Comparison of ENCODE assay signal across 8 cellular contexts in the genomic region with DNA sequence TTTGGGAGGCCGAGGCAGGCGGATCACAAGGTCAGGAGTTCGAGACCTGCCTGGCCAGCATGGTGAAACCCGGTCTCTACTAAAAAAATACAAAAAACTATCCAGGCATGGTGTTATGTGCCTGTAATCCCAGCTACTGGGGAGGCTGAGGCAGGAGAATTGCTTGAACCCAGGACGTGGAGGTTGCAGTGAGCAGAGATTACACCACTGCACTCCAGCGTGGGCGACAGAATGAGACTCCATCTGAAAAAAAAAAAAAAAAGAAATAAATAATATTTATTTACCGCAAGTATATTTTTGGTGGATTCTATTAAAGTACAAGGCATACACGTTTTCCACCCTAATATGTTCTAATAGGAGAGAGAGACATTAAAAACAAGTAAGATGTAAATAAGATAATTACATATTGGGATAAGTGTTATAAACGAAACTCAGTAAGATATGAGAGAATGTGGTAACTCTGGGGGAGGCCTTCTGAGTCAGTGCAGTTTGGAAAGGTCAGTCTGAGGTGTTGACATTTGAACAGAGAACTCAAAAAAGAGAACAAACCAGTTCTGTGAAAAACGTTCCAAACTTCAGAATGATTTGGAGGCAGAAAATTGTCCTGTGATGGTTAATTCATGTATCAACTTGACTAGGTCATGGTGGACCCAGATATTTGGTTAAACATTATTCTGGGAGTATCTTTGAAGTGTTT. TPM values are rescaled to one million over a fixed set of nuclear protein-coding genes. Genes with fewer than 3 reads are reported as not detected.
DNase-seq lines count a peak whose midpoint lies in the region; ATAC-seq lines count a peak whose summit lies in the region.

No MANE protein-coding gene starts in this region.

- H3K27ac Mint-ChIP-seq in activated T-cell treated with anti-CD3 and anti-CD28 coated beads, Interleukin-2, amount 50 U/mL, for 24 hours: peak overlapping the region; percentile 89
- peak overlapping the region; percentile 91 for H3K27ac Mint-ChIP-seq in activated naive CD8-positive, alpha-beta T cell treated with anti-CD3 and anti-CD28 coated beads for 36 hours

- ATAC-seq in HG03135 (IDR thresholded peaks at IDR 0.05; ENCODE audit: unreplicated experiment) (peak; percentile 28), aorta (ENCODE audit: low FRiP score) (no peak)
- peak; percentile 58 for ATAC-seq in stimulated activated naive CD8-positive, alpha-beta T cell treated with anti-CD3 and anti-CD28 coated beads, Interleukin-15, Interleukin-2, amounts not matched to agents 100 U/mL and 50 U/mL, for 24 hours

- WGBS in aorta, 2 donors: 83 to 84% methylated on average over 11 of the region's 11 CpGs

- peak overlapping the region; percentile 45 for H3K4me3 Mint-ChIP-seq in activated T-cell treated with anti-CD3 and anti-CD28 coated beads, Interleukin-2, amount 50 U/mL, for 24 hours
- H3K4me3 Mint-ChIP-seq in activated naive CD8-positive, alpha-beta T cell treated with anti-CD3 and anti-CD28 coated beads for 36 hours: peak overlapping the region; percentile 59

- DNase-seq in activated T-cell treated with anti-CD3 and anti-CD28 coated beads, Interleukin-2, amount 50 U/mL, for 24 hours: no peak
- no peak for DNase-seq in activated T-cell treated with anti-CD3 and anti-CD28 coated beads, Interleukin-2, amount 50 U/mL, for 48 hours
- no peak for DNase-seq in activated naive CD8-positive, alpha-beta T cell treated with anti-CD3 and anti-CD28 coated beads for 36 hours
- no peak for DNase-seq in stimulated activated naive CD8-positive, alpha-beta T cell treated with anti-CD3 and anti-CD28 coated beads, Interleukin-15, Interleukin-2, amounts not matched to agents 100 U/mL and 50 U/mL, for 24 hours
- DNase-seq in aorta (no peak), Kasumi-1 (lab: John Stamatoyannopoulos, UW) (no peak), AG08395 (ENCODE audit: low spot score) (no peak)

- no peaks in the 10 kb centered on the region for H3K9me3 Mint-ChIP-seq in activated T-cell treated with anti-CD3 and anti-CD28 coated beads, Interleukin-2, amount 50 U/mL, for 24 hours
- H3K9me3 Mint-ChIP-seq in activated naive CD8-positive, alpha-beta T cell treated with anti-CD3 and anti-CD28 coated beads for 36 hours: no peaks in the 10 kb centered on the region

- no peaks in the 10 kb centered on the region for H3K36me3 ChIP-seq in aorta (ENCODE audit: control insufficient read depth in 1 of 2, insufficient read depth in 2 of 2, low read length in 1 of 2)

- no peaks in the 10 kb centered on the region for H3K36me3 Mint-ChIP-seq in activated T-cell treated with anti-CD3 and anti-CD28 coated beads, Interleukin-2, amount 50 U/mL, for 24 hours (ENCODE audit: low read depth)
- peaks cover 2% of the 10 kb centered on the region for H3K36me3 Mint-ChIP-seq in activated naive CD8-positive, alpha-beta T cell treated with anti-CD3 and anti-CD28 coated beads for 36 hours

- H3K9me3 ChIP-seq in aorta (ENCODE audit: control insufficient read depth, low read length): no peaks in the 10 kb centered on the region

- H3K4me1 Mint-ChIP-seq in activated T-cell treated with anti-CD3 and anti-CD28 coated beads, Interleukin-2, amount 50 U/mL, for 24 hours (ENCODE audit: low read depth): peaks cover 55% of the 10 kb centered on the region
- H3K4me1 Mint-ChIP-seq in activated naive CD8-positive, alpha-beta T cell treated with anti-CD3 and anti-CD28 coated beads for 36 hours: peaks cover 39% of the 10 kb centered on the region

- H3K4me3 ChIP-seq in aorta (ENCODE audit: low read length in 2 of 2): no peak overlapping the region

- H3K27ac ChIP-seq in aorta (ENCODE audit: low read depth in 1 of 2, low read length in 2 of 2): no peak overlapping the region

- no peaks in the 10 kb centered on the region for H3K4me1 ChIP-seq in aorta (ENCODE audit: control insufficient read depth in 1 of 2, insufficient read depth in 2 of 2, low read length in 2 of 2)

- intact Hi-C loops in aorta (cut with DNase I): loop anchor here in 1 of 2 donors (10.0 kb wide), 1 partner anchor 116 kb away; no protein-coding TSS in a partner anchor

- H3K27me3 Mint-ChIP-seq in activated T-cell treated with anti-CD3 and anti-CD28 coated beads, Interleukin-2, amount 50 U/mL, for 24 hours: no peaks in the 10 kb centered on the region
- H3K27me3 Mint-ChIP-seq in activated naive CD8-positive, alpha-beta T cell treated with anti-CD3 and anti-CD28 coated beads for 36 hours: no peaks in the 10 kb centered on the region

- no peaks in the 10 kb centered on the region for H3K27me3 ChIP-seq in aorta (ENCODE audit: control insufficient read depth in 1 of 2, insufficient read depth in 2 of 2, low read length in 1 of 2)

RNA-seq across cellular contexts. Expression of gene POLI, which starts 8.8 kb away (rescaled TPM):
- total RNA-seq in activated naive CD8-positive, alpha-beta T cell treated with anti-CD3 and anti-CD28 coated beads for 36 hours: 10 to 100 TPM; 10.3 to 11.2 TPM
- 10 to 100 TPM; 31.6 to 45.6 TPM for total RNA-seq in aorta
- polyA plus RNA-seq in aorta: 10 to 100 TPM; 14.4 to 33.9 TPM

RNA-seq across cellular contexts. Expression of gene MBD2, which starts 36.1 kb away (rescaled TPM):
- total RNA-seq in activated naive CD8-positive, alpha-beta T cell treated with anti-CD3 and anti-CD28 coated beads for 36 hours: 100 to 1,000 TPM; 116 to 133 TPM
- 10 to 100 TPM; 74.3 to 92.6 TPM for total RNA-seq in aorta
- 10 to 100 TPM; 34.9 to 70.5 TPM for polyA plus RNA-seq in aorta
